8 cellular contexts compared by ENCODE assay signal in the genomic region with DNA sequence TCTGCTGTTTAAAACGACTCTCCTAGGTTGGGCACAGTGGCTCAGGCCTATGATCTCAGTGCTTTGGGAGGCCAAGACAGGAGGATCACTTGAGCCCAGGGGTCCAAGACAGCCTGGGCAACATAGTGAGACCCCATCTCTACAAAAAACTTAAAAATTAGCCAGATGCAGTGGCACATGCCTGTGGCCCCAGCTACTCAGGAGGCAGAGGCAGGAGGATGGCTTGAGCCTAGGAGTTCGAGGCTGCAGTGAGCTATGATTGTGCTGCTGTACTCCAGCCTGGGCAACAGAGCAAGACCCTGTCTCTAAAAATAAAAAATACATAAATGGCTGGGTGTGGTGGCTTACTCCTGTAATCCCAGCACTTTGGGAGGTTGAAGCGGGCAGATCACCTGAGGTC. TPM values are rescaled to one million over a fixed set of nuclear protein-coding genes. Genes with fewer than 3 reads are reported as not detected.
DNase-seq lines count a peak whose midpoint lies in the region; ATAC-seq, FAIRE-seq and TF ChIP-seq lines count a peak whose summit lies in the region.
"Not testable (repeated sequence)": the region's sequence is repeated elsewhere in the genome, so short reads cannot be mapped to it uniquely, and the experiment has no call there.

No MANE protein-coding gene starts in this region.

- peaks cover 4 to 17% of the 10 kb centered on the region in 2 donors for H3K4me1 Mint-ChIP-seq in stimulated activated naive B cell treated with anti-CD40 and anti-IgM and Interleukin-4, amounts not matched to agents 10 μg/mL and 1 μg/mL and 100 μg/mL, for 72 hours

- H3K79me1 ChIP-seq in H1 (ENCODE audit: low read depth, low read length), result not testable (repeated sequence)

- H3K79me2 ChIP-seq in K562 (ENCODE audit: control insufficient read depth, insufficient read depth, low read length); H1 (ENCODE audit: control insufficient read depth in 1 of 2, insufficient read depth in 2 of 2, low read length in 2 of 2): not testable (repeated sequence)

- not testable (repeated sequence) for H2BK15ac ChIP-seq in H1 (ENCODE audit: low read length)

- H4K20me1 ChIP-seq in K562 (replicated peaks; ENCODE audit: control insufficient read depth, insufficient read depth, low read length); H1 (replicated peaks in 1 of 2; ENCODE audit: control insufficient read depth in 1 of 2, insufficient read depth in 2 of 2, low read length in 2 of 2): not testable (repeated sequence)

- TF ChIP-seq RAD21 in A549 (conservative IDR thresholded peaks at IDR 0.05 in 1 of 2, IDR thresholded peaks at IDR 0.05 in 1 of 2); K562 (CRISPR knock-in tag; conservative IDR thresholded peaks at IDR 0.05 in 1 of 2, IDR thresholded peaks at IDR 0.05 in 1 of 2); H1 (IDR thresholded peaks at IDR 0.05 in 1 of 2, conservative IDR thresholded peaks at IDR 0.05 in 1 of 2; ENCODE audit: low read depth in 2 of 2, low read length in 2 of 2): not testable (repeated sequence)

- not testable (repeated sequence) for FAIRE-seq in A549 (lab: Jason Lieb, UNC); K562 (lab: Jason Lieb, UNC); H1 (lab: Jason Lieb, UNC); kidney (lab: Jason Lieb, UNC)

- H3K14ac ChIP-seq in H1 (ENCODE audit: insufficient read length), result not testable (repeated sequence)

- H2AFZ ChIP-seq in K562 (ENCODE audit: low read depth, low read length); H1 (ENCODE audit: low read length): not testable (repeated sequence)

- not testable (repeated sequence) for BruUV-seq in K562 (replicated peaks; lab: Mats Ljungman, UMichigan)

- peak overlapping the region; percentile 81 for H3K27ac Mint-ChIP-seq in stimulated activated naive B cell treated with anti-CD40 and anti-IgM and Interleukin-4, amounts not matched to agents 10 μg/mL and 1 μg/mL and 100 μg/mL, for 72 hours

- H3K23ac ChIP-seq in H1 (ENCODE audit: insufficient read length), result not testable (repeated sequence)

- H4K5ac ChIP-seq in H1 (ENCODE audit: insufficient read length, low read depth, low read length), result not testable (repeated sequence)

- not testable (repeated sequence) for TF ChIP-seq EP300 in A549 (IDR thresholded peaks at IDR 0.05); K562 (IDR thresholded peaks at IDR 0.05; ENCODE audit: low read length); H1 (IDR thresholded peaks at IDR 0.05; ENCODE audit: borderline replicate concordance in 1 of 2, low read depth in 2 of 2, low read length in 2 of 2)

- peaks cover 55 to 63% of the 10 kb centered on the region in 2 experiments; a peak in 2 of 3 replicates for H3K36me3 ChIP-seq in HEK293 (ENCODE audit: control insufficient read depth in 2 of 2, insufficient read depth in 1 of 2, low read length in 2 of 2)
- H3K36me3 ChIP-seq in K562 (ENCODE audit: control insufficient read depth, insufficient read depth, low read length), result peaks cover 60% of the 10 kb centered on the region; the same call in 1 of the 3 replicates
- H3K36me3 ChIP-seq in H1 (ENCODE audit: control insufficient read depth in 2 of 4, insufficient read depth in 4 of 4, low read length in 3 of 4), result peaks cover 6 to 32% (median 20%) of the 10 kb centered on the region in 4 experiments
- H3K36me3 ChIP-seq in kidney (ENCODE audit: control insufficient read depth in 1 of 2, insufficient read depth in 2 of 2, low read length in 2 of 2), result peaks cover 0 to 14% of the 10 kb centered on the region in 2 donors
- not testable (repeated sequence) for H3K36me3 ChIP-seq in mucosa of rectum (ENCODE audit: control insufficient read depth in 2 of 2, insufficient read depth in 2 of 2, low read length in 2 of 2)

- TF ChIP-seq CTCF in A549 (IDR thresholded peaks at IDR 0.05); HEK293 (tag by site-specific recombination; IDR thresholded peaks at IDR 0.05); VCaP (conservative IDR thresholded peaks at IDR 0.05); K562 (IDR thresholded peaks at IDR 0.05 in 2 of 3, conservative IDR thresholded peaks at IDR 0.05 in 1 of 3; ENCODE audit: insufficient read depth in 2 of 3, low read depth in 1 of 3, low read length in 3 of 3); H1 (IDR thresholded peaks at IDR 0.05; ENCODE audit: control extremely low read depth in 1 of 3, insufficient read depth in 1 of 3, low read depth in 1 of 3, low read length in 3 of 3); kidney (IDR thresholded peaks at IDR 0.05; ENCODE audit: borderline replicate concordance, extremely low read depth, insufficient read depth): not testable (repeated sequence)

- peaks cover 53 to 55% of the 10 kb centered on the region in 2 donors for H3K36me3 Mint-ChIP-seq in stimulated activated naive B cell treated with anti-CD40 and anti-IgM and Interleukin-4, amounts not matched to agents 10 μg/mL and 1 μg/mL and 100 μg/mL, for 72 hours

- H3K9me1 ChIP-seq in K562 (ENCODE audit: control insufficient read depth, insufficient read depth, low read length), result not testable (repeated sequence)

- not testable (repeated sequence) for H3K4me3 Mint-ChIP-seq in stimulated activated naive B cell treated with anti-CD40 and anti-IgM and Interleukin-4, amounts not matched to agents 10 μg/mL and 1 μg/mL and 100 μg/mL, for 72 hours

- in situ Hi-C loops in K562 (cut with MboI), result loop anchor here (5.0 kb wide), 1 partner anchor 151 kb away; no protein-coding TSS in a partner anchor

- TF ChIP-seq POLR2A in A549 (IDR thresholded peaks at IDR 0.05; ENCODE audit: low read length); K562 (conservative IDR thresholded peaks at IDR 0.05); H1 (IDR thresholded peaks at IDR 0.05; ENCODE audit: control extremely low read depth in 1 of 2, low read depth in 2 of 2, low read length in 2 of 2): not testable (repeated sequence)

- not testable (repeated sequence) for H4K8ac ChIP-seq in H1 (ENCODE audit: extremely low read depth, insufficient read depth, low read length)

- H2AK5ac ChIP-seq in H1 (ENCODE audit: low read depth, low read length), result not testable (repeated sequence)

- not testable (repeated sequence) for H3K4ac ChIP-seq in H1 (replicated peaks; ENCODE audit: insufficient read length, low read depth, low read length)

- not testable (repeated sequence) for H3K9me3 Mint-ChIP-seq in stimulated activated naive B cell treated with anti-CD40 and anti-IgM and Interleukin-4, amounts not matched to agents 10 μg/mL and 1 μg/mL and 100 μg/mL, for 72 hours

- H3K23me2 ChIP-seq in H1 (ENCODE audit: low read depth, low read length), result not testable (repeated sequence)

- DNase-seq in A549 (ENCODE audit: low read depth in 1 of 2, low spot score in 1 of 2); K562 (ENCODE audit: extremely low read depth in 1 of 4, low spot score in 3 of 4); H1 (ENCODE audit: low read depth in 1 of 2, low spot score in 2 of 2); kidney; stimulated activated naive B cell treated with anti-CD40 and anti-IgM and Interleukin-4, amounts not matched to agents 10 μg/mL and 1 μg/mL and 100 μg/mL, for 72 hours: not testable (repeated sequence)

- H2BK12ac ChIP-seq in H1 (ENCODE audit: low read depth, low read length), result not testable (repeated sequence)

- H3K56ac ChIP-seq in H1 (replicated peaks; ENCODE audit: insufficient read length, low read depth, low read length), result not testable (repeated sequence)

- H2BK5ac ChIP-seq in H1 (ENCODE audit: low read depth, low read length), result 0 out of 2 replicates have a peak overlapping the region, but pooled peaks have one; percentile 16

- not testable (repeated sequence) for H3K4me3 ChIP-seq in A549; HEK293 (ENCODE audit: low read depth, low read length); K562; H1 (ENCODE audit: extremely low read depth in 1 of 4, insufficient read depth in 2 of 4, low read depth in 3 of 4, low read length in 4 of 4); kidney (ENCODE audit: low read length in 2 of 2); mucosa of rectum (ENCODE audit: low read length in 2 of 2)

- not testable (repeated sequence) for H4K91ac ChIP-seq in H1 (replicated peaks; ENCODE audit: insufficient read length, low read length)

- H3K4me2 ChIP-seq in A549, result peak overlapping the region; percentile 76
- not testable (repeated sequence) for H3K4me2 ChIP-seq in K562 (ENCODE audit: insufficient read depth, low read length); H1 (ENCODE audit: insufficient read depth in 1 of 2, low read depth in 2 of 2, low read length in 2 of 2)

- 88% methylated on average over 3 of the region's 3 CpGs for WGBS in A549 (ENCODE audit: missing lambda C conversion rate)
- 75% methylated on average over 3 of the region's 3 CpGs for WGBS in K562 (ENCODE audit: insufficient coverage, low coverage, missing lambda C conversion rate)
- WGBS in H1 (ENCODE audit: extremely low coverage in 1 of 2, insufficient coverage in 1 of 2, insufficient read length in 1 of 2, insufficient replicate concordance in 2 of 2, low coverage in 1 of 2, low lambda C conversion rate in 2 of 2, missing lambda C conversion rate in 1 of 2), 2 experiments, result 92% methylated on average over 3 of the region's 3 CpGs; no CpG with 5 or more reads in 1 of the 2 experiments

- H2BK20ac ChIP-seq in H1 (ENCODE audit: low read length), result not testable (repeated sequence)

- CTCF ChIA-PET in A549 (lab: Yijun Ruan, JAX), result interaction anchor here (3.2 to 4.5 kb wide), 2 partner anchors 9 to 82 kb away, joined by 12 to 22 read pairs; no protein-coding TSS in a partner anchor
- CTCF ChIA-PET in HEK293 (lab: Yijun Ruan, JAX); K562 (lab: Yijun Ruan, JAX; ENCODE audit: low intra/inter-chr PET ratio): not testable (repeated sequence)
- CTCF ChIA-PET in H1 (lab: Charles Lee; ENCODE audit: partially characterized antibody), result interaction anchor here (2.6 to 3.3 kb wide), 2 partner anchors 10 to 13 kb away, joined by 7 to 18 read pairs; no protein-coding TSS in a partner anchor

- H3K27me3 ChIP-seq in K562 (ENCODE audit: control insufficient read depth in 2 of 2, insufficient read depth in 2 of 2, low read length in 2 of 2); H1 (replicated peaks in 1 of 4; ENCODE audit: control insufficient read depth in 3 of 4, extremely low read depth in 1 of 4, insufficient read depth in 3 of 4, low read length in 3 of 4); mucosa of rectum (ENCODE audit: control insufficient read depth in 2 of 2, insufficient read depth in 2 of 2, low read length in 2 of 2): not testable (repeated sequence)

- H3K27ac ChIP-seq in A549, result peak overlapping the region; percentile 84 to 96
- not testable (repeated sequence) for H3K27ac ChIP-seq in HEK293 (ENCODE audit: extremely low read depth, low read depth, low read length); K562 (ENCODE audit: extremely low read depth, low read depth, low read length); H1 (ENCODE audit: low read depth, low read length)
- H3K27ac ChIP-seq in VCaP, result peak overlapping the region; percentile 21; the same call in 1 of the 2 replicates
- peak overlapping the region; percentile 66 to 69 for H3K27ac ChIP-seq in kidney (ENCODE audit: low read depth in 2 of 2, low read length in 2 of 2)
- H3K27ac ChIP-seq in mucosa of rectum (ENCODE audit: low read depth in 2 of 2, low read length in 2 of 2), result peak overlapping the region; percentile 58 to 59

- POLR2A ChIA-PET in A549 (lab: Yijun Ruan, JAX); HEK293 (lab: Yijun Ruan, JAX); K562 (lab: Yijun Ruan, JAX); H1 (lab: Charles Lee; ENCODE audit: partially characterized antibody): not testable (repeated sequence)

- H3K18ac ChIP-seq in H1 (ENCODE audit: extremely low read depth, low read length), result not testable (repeated sequence)

- not testable (repeated sequence) for H3K27me3 Mint-ChIP-seq in stimulated activated naive B cell treated with anti-CD40 and anti-IgM and Interleukin-4, amounts not matched to agents 10 μg/mL and 1 μg/mL and 100 μg/mL, for 72 hours

- ATAC-seq in A549; K562; stimulated activated naive B cell treated with anti-CD40 and anti-IgM and Interleukin-4, amounts not matched to agents 10 μg/mL and 1 μg/mL and 100 μg/mL, for 72 hours (replicated peaks): not testable (repeated sequence)

- H2BK120ac ChIP-seq in H1 (replicated peaks; ENCODE audit: low read depth, low read length), result not testable (repeated sequence)

- intact Hi-C loops in K562 (cut with micrococcal nuclease); kidney (cut with DNase I): not testable (repeated sequence)

- H3K4me1 ChIP-seq in A549 (peaks cover 27% of the 10 kb centered on the region), kidney (ENCODE audit: control insufficient read depth in 1 of 2, insufficient read depth in 1 of 2, low read depth in 1 of 2, low read length in 2 of 2) (peaks cover 8 to 21% of the 10 kb centered on the region in 2 donors), mucosa of rectum (ENCODE audit: control insufficient read depth in 2 of 2, insufficient read depth in 2 of 2, low read length in 2 of 2) (peaks cover 4 to 11% of the 10 kb centered on the region in 2 donors)
- H3K4me1 ChIP-seq in HEK293 (ENCODE audit: control insufficient read depth, insufficient read depth, low read length); K562 (replicated peaks in 1 of 2; ENCODE audit: control insufficient read depth in 2 of 2, insufficient read depth in 2 of 2, low read length in 2 of 2); H1 (replicated peaks in 1 of 4; ENCODE audit: control insufficient read depth in 3 of 4, insufficient read depth in 4 of 4, low read length in 3 of 4): not testable (repeated sequence)

- H3K9me3 ChIP-seq in A549; HEK293 (ENCODE audit: control insufficient read depth, insufficient read depth, low read depth, low read length); K562 (replicated peaks; ENCODE audit: control insufficient read depth, insufficient read depth, low read depth, low read length); kidney (ENCODE audit: control insufficient read depth in 1 of 2, low read length in 2 of 2); mucosa of rectum (ENCODE audit: control insufficient read depth in 2 of 2, low read length in 2 of 2): not testable (repeated sequence)
- peaks cover 8 to 16% of the 10 kb centered on the region in 2 experiments; a peak in 3 of 4 replicates for H3K9me3 ChIP-seq in H1 (ENCODE audit: insufficient read depth in 2 of 2, low read depth in 1 of 2, low read length in 1 of 2)

- not testable (repeated sequence) for H3K9ac ChIP-seq in K562 (ENCODE audit: insufficient read depth in 1 of 2, low read depth in 2 of 2, low read length in 2 of 2); H1 (replicated peaks in 1 of 4; ENCODE audit: extremely low read depth in 1 of 4, low read depth in 3 of 4, low read length in 3 of 4); kidney (ENCODE audit: low read length in 2 of 2); mucosa of rectum (ENCODE audit: low read depth in 1 of 2, low read length in 2 of 2)

RNA-seq across cellular contexts. Expression of a gene that starts 19.8 kb away (rescaled TPM):
- polyA plus RNA-seq in A549 (2011; rRNA removed) (9.4 and 9.8 TPM in 2 replicates), A549 (2017; fragmentation: RNase III; extraction: RNeasy Plus Mini Kit Qiagen cat#74134 plus additional on column Dnase treatment) (6.7 to 9.2 TPM (median 6.8 TPM) in 3 replicates), K562 (2011; rRNA removed) (11.2 and 11.5 TPM in 2 replicates), K562 (2014; fragmentation: Illumina TruSeq; extraction: Trizol) (19.5 and 20.1 TPM in 2 replicates), K562 (2014; fragmentation: Nextera tagmentation; extraction: Ambion mirVana) (under 1 TPM; 0.25 to 0.30 TPM), K562 (2014; rRNA removed) (16.8 and 17.1 TPM in 2 replicates), H1 (2011; rRNA removed) (11.9 and 13.9 TPM in 2 replicates), kidney (ENCODE audit: insufficient read depth, low read depth, low replicate concordance) (6.8 TPM)
- 11.1 and 13.2 TPM in 2 replicates for polyA plus RNA-seq in A549 (2012; cell fraction: cytosol; rRNA removed)
- polyA plus RNA-seq in A549 (2012; cell fraction: nucleus; rRNA removed), result 13.0 and 15.7 TPM in 2 replicates
- polyA minus RNA-seq in A549 (2011; rRNA and poly(A)+ RNA removed), result 9.3 and 10.6 TPM in 2 replicates
- 14.3 and 26.5 TPM in 2 replicates for total RNA-seq in K562 (2011; cell fraction: chromatin; rRNA removed; ENCODE audit: low replicate concordance)
- total RNA-seq in K562 (2011; cell fraction: nucleolus; rRNA removed), result 14.6 and 18.5 TPM in 2 replicates
- 12.9 and 13.2 TPM in 2 replicates for total RNA-seq in K562 (2011; cell fraction: nucleoplasm; rRNA removed)
- total RNA-seq in K562 (2014; rRNA removed) (16.1 and 23.1 TPM in 2 replicates), K562 (2014; rRNA removed; fragmentation: Illumina TruSeq; extraction: Trizol) (11.0 and 13.6 TPM in 2 replicates), K562 (2015; rRNA removed; fragmentation: Illumina TruSeq; extraction: Trizol) (14.9 TPM in 2 replicates), K562 (2021) (19.9 and 21.9 TPM in 2 replicates), kidney (22.7 TPM)
- 13.9 and 19.9 TPM in 2 replicates for polyA plus RNA-seq in K562 (2011; cell fraction: cytosol; rRNA removed)
- 9.8 and 12.1 TPM in 2 replicates for polyA plus RNA-seq in K562 (2011; cell fraction: nucleus; rRNA removed)
- polyA plus RNA-seq in K562 (2012), result 14.5 and 17.2 TPM in 2 replicates
- polyA minus RNA-seq in K562 (2011; rRNA and poly(A)+ RNA removed), result 9.0 and 9.8 TPM in 2 replicates
- polyA minus RNA-seq in K562 (2011; cell fraction: cytosol; rRNA and poly(A)+ RNA removed), result 8.2 and 11.0 TPM in 2 replicates
- 2.8 and 4.3 TPM in 2 replicates for polyA minus RNA-seq in K562 (2011; cell fraction: nucleus; rRNA and poly(A)+ RNA removed)
- total RNA-seq in H1 (2021; fragmentation: NEBNext Ultra II Directional; extraction: Animal tissue kit (Norgen Biotek cat#: 25700)), result 12.7 and 13.6 TPM in 2 replicates
- 10.4 TPM for polyA plus RNA-seq in H1 (2011; cell fraction: cytosol; rRNA removed)
- 12.9 TPM for polyA plus RNA-seq in H1 (2011; cell fraction: nucleus; rRNA removed)
- 10.9 to 13.5 TPM (median 11.5 TPM) in 4 replicates for polyA plus RNA-seq in H1 (2012, experiment 1 of 2)
- 7.6 TPM for polyA plus RNA-seq in H1 (2012, experiment 2 of 2)
- polyA plus RNA-seq in H1 (2013, experiment 1 of 2), result 6.2 TPM
- polyA plus RNA-seq in H1 (2013, experiment 2 of 2), result 6.1 TPM
- 11.8 and 13.5 TPM in 2 replicates for polyA minus RNA-seq in H1 (2011; rRNA and poly(A)+ RNA removed)
- 10.1 TPM for polyA minus RNA-seq in H1 (2011; cell fraction: cytosol; rRNA and poly(A)+ RNA removed)
- 11.5 TPM for polyA minus RNA-seq in H1 (2011; cell fraction: nucleus; rRNA and poly(A)+ RNA removed)

RNA-seq across cellular contexts. Expression of a gene that starts 37.1 kb away (rescaled TPM):
- 7.0 and 11.6 TPM in 2 replicates for polyA plus RNA-seq in A549 (2011; rRNA removed)
- polyA plus RNA-seq in A549 (2012; cell fraction: cytosol; rRNA removed), result 11.5 and 15.8 TPM in 2 replicates
- 36.8 and 38.6 TPM in 2 replicates for polyA plus RNA-seq in A549 (2012; cell fraction: nucleus; rRNA removed)
- 18.1 to 21.4 TPM (median 21.2 TPM) in 3 replicates for polyA plus RNA-seq in A549 (2017; fragmentation: RNase III; extraction: RNeasy Plus Mini Kit Qiagen cat#74134 plus additional on column Dnase treatment)
- 19.7 and 23.3 TPM in 2 replicates for polyA minus RNA-seq in A549 (2011; rRNA and poly(A)+ RNA removed)
- 289 and 513 TPM in 2 replicates for total RNA-seq in K562 (2011; cell fraction: chromatin; rRNA removed; ENCODE audit: low replicate concordance)
- 197 and 203 TPM in 2 replicates for total RNA-seq in K562 (2011; cell fraction: nucleolus; rRNA removed)
- total RNA-seq in K562 (2011; cell fraction: nucleoplasm; rRNA removed), result 215 and 311 TPM in 2 replicates
- total RNA-seq in K562 (2014; rRNA removed), result 14.7 and 36.9 TPM in 2 replicates
- 13.8 and 18.1 TPM in 2 replicates for total RNA-seq in K562 (2014; rRNA removed; fragmentation: Illumina TruSeq; extraction: Trizol)
- total RNA-seq in K562 (2015; rRNA removed; fragmentation: Illumina TruSeq; extraction: Trizol), result 25.8 and 28.9 TPM in 2 replicates
- total RNA-seq in K562 (2021), result 65.8 and 66.3 TPM in 2 replicates
- polyA plus RNA-seq in K562 (2011; rRNA removed), result 14.4 and 20.7 TPM in 2 replicates
- polyA plus RNA-seq in K562 (2011; cell fraction: cytosol; rRNA removed), result 9.9 and 11.6 TPM in 2 replicates
- polyA plus RNA-seq in K562 (2011; cell fraction: nucleus; rRNA removed), result 78.1 and 99.4 TPM in 2 replicates
- polyA plus RNA-seq in K562 (2012), result 33.1 and 37.7 TPM in 2 replicates
- polyA plus RNA-seq in K562 (2014; fragmentation: Illumina TruSeq; extraction: Trizol), result 40.7 and 46.7 TPM in 2 replicates
- 1 to 10 TPM; 2.2 to 3.8 TPM for polyA plus RNA-seq in K562 (2014; fragmentation: Nextera tagmentation; extraction: Ambion mirVana)
- 26.0 and 26.5 TPM in 2 replicates for polyA plus RNA-seq in K562 (2014; rRNA removed)
- 20.9 and 23.5 TPM in 2 replicates for polyA minus RNA-seq in K562 (2011; rRNA and poly(A)+ RNA removed)
- polyA minus RNA-seq in K562 (2011; cell fraction: cytosol; rRNA and poly(A)+ RNA removed), result 51.8 and 60.9 TPM in 2 replicates
- 61.8 and 88.5 TPM in 2 replicates for polyA minus RNA-seq in K562 (2011; cell fraction: nucleus; rRNA and poly(A)+ RNA removed)
- 40.4 and 40.5 TPM in 2 replicates for total RNA-seq in H1 (2021; fragmentation: NEBNext Ultra II Directional; extraction: Animal tissue kit (Norgen Biotek cat#: 25700))
- polyA plus RNA-seq in H1 (2011; rRNA removed), result 5.5 and 13.2 TPM in 2 replicates
- polyA plus RNA-seq in H1 (2011; cell fraction: cytosol; rRNA removed), result 4.1 TPM
- polyA plus RNA-seq in H1 (2011; cell fraction: nucleus; rRNA removed), result 18.6 TPM
- polyA plus RNA-seq in H1 (2012, experiment 1 of 2), result 15.2 to 19.4 TPM (median 18.9 TPM) in 4 replicates
- polyA plus RNA-seq in H1 (2012, experiment 2 of 2), result 13.9 TPM
- 33.1 TPM for polyA plus RNA-seq in H1 (2013, experiment 1 of 2)
- polyA plus RNA-seq in H1 (2013, experiment 2 of 2), result 33.0 TPM
- polyA minus RNA-seq in H1 (2011; rRNA and poly(A)+ RNA removed), result 10.0 and 15.5 TPM in 2 replicates
- 23.0 TPM for polyA minus RNA-seq in H1 (2011; cell fraction: cytosol; rRNA and poly(A)+ RNA removed)
- 35.1 TPM for polyA minus RNA-seq in H1 (2011; cell fraction: nucleus; rRNA and poly(A)+ RNA removed)
- total RNA-seq in kidney, result 67.6 TPM
- polyA plus RNA-seq in kidney (ENCODE audit: insufficient read depth, low read depth, low replicate concordance), result 10.9 TPM
